Comparison of ENCODE assay signal across 1 cellular context in genomic region chr11:22624742-22625447, GRCh38.
A peak's percentile ranks its signal among the peaks of the same experiment; 100 is the strongest.
TF ChIP-seq lines count a peak whose summit lies in the region.

No MANE protein-coding gene starts in this region.

TF ChIP-seq in K562, 482 proteins besides CTCF, POLR2A, EP300 and RAD21 (continued from another document and continues in another):
- no peak for TF ChIP-seq ZBTB49 (CRISPR knock-in tag; IDR thresholded peaks at IDR 0.05; ENCODE audit: borderline replicate concordance)
- TF ChIP-seq RBM15 (IDR thresholded peaks at IDR 0.05; ENCODE audit: insufficient read depth, low read length), result no peak
- TF ChIP-seq FOXK2 (conservative IDR thresholded peaks at IDR 0.05 in 1 of 2, IDR thresholded peaks at IDR 0.05 in 1 of 2; ENCODE audit: low read depth in 2 of 2), result no peak
- TF ChIP-seq SREBF1 (IDR thresholded peaks at IDR 0.05; ENCODE audit: borderline replicate concordance, low read depth, low read length), result no peak
- TF ChIP-seq IRF1 (CRISPR knock-in tag; IDR thresholded peaks at IDR 0.05; ENCODE audit: borderline replicate concordance), result no peak
- no peak; a peak in 1 of 4 replicates for TF ChIP-seq RCOR1 (IDR thresholded peaks at IDR 0.05; ENCODE audit: borderline replicate concordance in 1 of 2, low read depth in 2 of 2, low read length in 2 of 2)
- no peak for TF ChIP-seq ZBTB33 (CRISPR knock-in tag; IDR thresholded peaks at IDR 0.05)
- TF ChIP-seq NCOA6 (IDR thresholded peaks at IDR 0.05), result no peak
- no peak for TF ChIP-seq RBM22 (IDR thresholded peaks at IDR 0.05; ENCODE audit: low read depth, low read length, poor library complexity, severe bottlenecking)
- no peak for TF ChIP-seq HDGF (IDR thresholded peaks at IDR 0.05)
- TF ChIP-seq REST (CRISPR knock-in tag; IDR thresholded peaks at IDR 0.05; ENCODE audit: low read depth), result no peak
- TF ChIP-seq UBTF (IDR thresholded peaks at IDR 0.05; ENCODE audit: borderline replicate concordance in 1 of 2, low read depth in 2 of 2, low read length in 2 of 2), result peak; percentile 43 to 86; a peak in 2 of 4 replicates
- TF ChIP-seq MBD1 (CRISPR knock-in tag; IDR thresholded peaks at IDR 0.05), result no peak
- no peak for TF ChIP-seq ZHX1 (conservative IDR thresholded peaks at IDR 0.05; ENCODE audit: low read length)
- no peak for TF ChIP-seq SPI1 (IDR thresholded peaks at IDR 0.05; ENCODE audit: borderline replicate concordance, low read depth, low read length)
- TF ChIP-seq GATA2 (CRISPR knock-in tag; IDR thresholded peaks at IDR 0.05), result no peak
- no peak for TF ChIP-seq CHD2 (IDR thresholded peaks at IDR 0.05; ENCODE audit: low read depth, low read length)
- peak; percentile 34 for TF ChIP-seq TBP (optimal IDR thresholded peaks at IDR 0.05; ENCODE audit: low read depth, low read length)
- no peak for TF ChIP-seq PHF8 (IDR thresholded peaks at IDR 0.05; ENCODE audit: borderline replicate concordance, low read length)
- no peak for TF ChIP-seq ZNF449 (CRISPR knock-in tag; IDR thresholded peaks at IDR 0.05)
- no peak for TF ChIP-seq RNF2 (IDR thresholded peaks at IDR 0.05)
- TF ChIP-seq YY1 (IDR thresholded peaks at IDR 0.05; ENCODE audit: borderline replicate concordance in 1 of 3, control insufficient read depth in 1 of 3, extremely low read depth in 1 of 3, insufficient read depth in 3 of 3, insufficient read length in 1 of 3, insufficient replicate concordance in 2 of 3, low read depth in 1 of 3, low read length in 2 of 3), result peak in 1 of 3 experiments; percentile 11
- TF ChIP-seq CUX1 (CRISPR knock-in tag; IDR thresholded peaks at IDR 0.05), result no peak
